8 cellular contexts compared by ENCODE assay signal in the genomic region with DNA sequence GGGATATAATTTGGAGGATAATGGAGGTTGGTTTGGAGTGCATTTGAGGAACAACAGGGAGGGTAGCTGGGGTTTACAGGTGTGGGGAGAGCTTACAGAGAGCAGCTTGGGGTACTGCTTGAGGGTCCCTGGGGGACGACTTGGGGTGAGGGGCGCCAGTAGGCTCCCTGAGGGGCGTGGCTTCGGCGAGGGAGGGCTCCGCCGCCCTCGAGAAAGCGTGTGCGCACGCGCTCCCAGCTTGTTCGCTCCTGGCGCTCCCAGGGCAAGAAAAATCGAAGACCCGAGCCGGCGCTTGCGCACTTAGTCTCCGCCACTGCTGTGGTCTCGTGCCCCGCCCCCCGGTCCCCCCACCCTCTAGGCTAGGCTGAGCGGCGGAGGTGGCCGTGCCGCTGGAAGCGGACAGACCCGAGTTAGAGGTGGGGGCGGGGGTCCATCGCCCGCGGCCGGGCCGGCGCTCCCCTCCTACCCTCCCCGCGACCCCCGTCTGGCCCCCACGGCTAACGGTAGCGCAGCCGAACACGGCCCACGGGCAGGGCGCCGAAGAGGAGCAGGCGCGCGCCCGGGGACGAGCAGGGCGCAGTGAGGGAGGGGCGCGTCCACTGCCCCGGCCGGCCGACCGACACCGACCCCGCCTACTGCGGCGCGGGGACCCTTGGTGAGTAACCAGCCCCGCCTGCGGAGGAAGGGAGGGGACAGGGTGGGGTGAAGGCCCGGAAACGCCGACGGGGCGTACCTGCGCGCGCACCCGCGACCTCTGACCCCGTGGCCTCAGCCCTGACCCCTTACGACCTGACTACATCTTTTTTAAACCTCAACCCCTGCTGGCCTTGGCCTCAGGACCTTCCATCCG. TPM values are rescaled to one million over a fixed set of nuclear protein-coding genes. Genes with fewer than 3 reads are reported as not detected.
A peak's percentile ranks its signal among the peaks of the same experiment; 100 is the strongest.
DNase-seq lines count a peak whose midpoint lies in the region; FAIRE-seq and TF ChIP-seq lines count a peak whose summit lies in the region.

No MANE protein-coding gene starts in this region.

- H3K9me2 ChIP-seq in OCI-LY1 (ENCODE audit: low read depth, low read length) = no peaks in the 10 kb centered on the region

- peak; percentile 30 for TF ChIP-seq POLR2A in transverse colon (IDR thresholded peaks at IDR 0.05)

- WGBS in transverse colon (ENCODE audit: low coverage in 1 of 2), 2 donors = 57% methylated on average over 55 of the region's 79 CpGs; no CpG with 5 or more reads in 1 of the 2 donors

- peak overlapping the region; percentile 98 for H3K4me2 ChIP-seq in OCI-LY1 (ENCODE audit: low read length)
- H3K4me2 ChIP-seq in osteoblast (ENCODE audit: insufficient read depth, low read length) = peak overlapping the region; percentile 55

- H3K9me3 ChIP-seq in OCI-LY1 (ENCODE audit: low read length) (no peaks in the 10 kb centered on the region), osteoblast (ENCODE audit: low read depth, low read length) (no peaks in the 10 kb centered on the region), transverse colon (no peaks in the 10 kb centered on the region)

- no peak overlapping the region for H2AFZ ChIP-seq in OCI-LY1 (ENCODE audit: low read length)
- H2AFZ ChIP-seq in osteoblast (ENCODE audit: low read length) = peak overlapping the region; percentile 41

- no peaks in the 10 kb centered on the region for H3K79me2 ChIP-seq in OCI-LY1 (ENCODE audit: insufficient read depth, low read length)
- no peaks in the 10 kb centered on the region for H3K79me2 ChIP-seq in osteoblast (ENCODE audit: insufficient read depth, low read length)

- in situ Hi-C loops in transverse colon (cut with MboI; ENCODE audit: low pct_ligation_motif_present in 1 of 4, low pct_unique_long_range_greater_than_20kb in 1 of 4, low sequenced_read_pairs in 3 of 4) = no loop called here

- TF ChIP-seq CTCF in HFF-Myc (IDR thresholded peaks at IDR 0.05; ENCODE audit: low read depth, low read length, missing control alignments) (no peak), OCI-LY1 (IDR thresholded peaks at IDR 0.05; ENCODE audit: low read length) (no peak), osteoblast (IDR thresholded peaks at IDR 0.05; ENCODE audit: extremely low read depth, low read depth, low read length) (no peak), transverse colon (IDR thresholded peaks at IDR 0.05) (no peak)

- H3K27ac ChIP-seq in OCI-LY1 (ENCODE audit: low read depth, low read length, poor library complexity, severe bottlenecking) (peak overlapping the region; percentile 61), osteoblast (ENCODE audit: low read depth, low read length) (no peak overlapping the region), transverse colon (peak overlapping the region; percentile 70 to 88 (median 88))

- H3K27me3 ChIP-seq in OCI-LY1 (ENCODE audit: insufficient read depth, low read length) = no peaks in the 10 kb centered on the region
- peaks cover 3% of the 10 kb centered on the region for H3K27me3 ChIP-seq in osteoblast (ENCODE audit: insufficient read depth, low read length)
- H3K27me3 ChIP-seq in transverse colon = no peaks in the 10 kb centered on the region

- H4K20me1 ChIP-seq in OCI-LY1 (ENCODE audit: insufficient read depth, low read length) = no peaks in the 10 kb centered on the region
- H4K20me1 ChIP-seq in osteoblast (ENCODE audit: insufficient read depth, low read length) = no peaks in the 10 kb centered on the region

- no peak for FAIRE-seq in frontal cortex (lab: Jason Lieb, UNC)

- TF ChIP-seq EP300 in transverse colon (IDR thresholded peaks at IDR 0.05; ENCODE audit: low read depth) = no peak

- H3K36me3 ChIP-seq in OCI-LY1 (ENCODE audit: insufficient read depth, low read length) (no peaks in the 10 kb centered on the region), osteoblast (ENCODE audit: insufficient read depth, low read length) (no peaks in the 10 kb centered on the region), transverse colon (no peaks in the 10 kb centered on the region)

- DNase-seq in CMK (ENCODE audit: low read depth) (peak; percentile 73), HFF-Myc (ENCODE audit: extremely low read depth, low read depth) (no peak), frontal cortex (ENCODE audit: low spot score in 2 of 2) (peak; percentile 37 to 63), osteoblast (ENCODE audit: insufficient read length, low spot score, missing footprints) (peak; percentile 92), transverse colon (peak; percentile 69), NOMO-1 (lab: John Stamatoyannopoulos, UW; ENCODE audit: unreplicated experiment in 2 of 2) (no peak)
- DNase-seq in activated effector memory CD4-positive, alpha-beta T cell treated with Interleukin-2 at 50 U/mL for 16 hours = peak; percentile 46

- peak overlapping the region; percentile 93 for H3K9ac ChIP-seq in OCI-LY1 (ENCODE audit: low read length)

- H3K4me1 ChIP-seq in OCI-LY1 (ENCODE audit: insufficient read depth, low read length, severe bottlenecking) (peaks cover 23% of the 10 kb centered on the region), osteoblast (ENCODE audit: insufficient read depth, low read length) (no peaks in the 10 kb centered on the region), transverse colon (no peaks in the 10 kb centered on the region)

- intact Hi-C loops in transverse colon (cut with DNase I; ENCODE audit: low total_unique reads) = no loop called here

- H3F3A ChIP-seq in OCI-LY1 (ENCODE audit: insufficient read depth, low read length) = no peaks in the 10 kb centered on the region

- H3K4me3 ChIP-seq in HFF-Myc (replicated peaks; ENCODE audit: low read depth, low read length) = peak overlapping the region; percentile 44
- H3K4me3 ChIP-seq in OCI-LY1 (ENCODE audit: low read depth, low read length, poor library complexity, severe bottlenecking) = peak overlapping the region; percentile 92
- peak overlapping the region; percentile 71 for H3K4me3 ChIP-seq in osteoblast (ENCODE audit: insufficient read depth, low read length)
- peak overlapping the region; percentile 51 to 72 (median 69) for H3K4me3 ChIP-seq in transverse colon

RNA-seq across cellular contexts. Expression of gene CCDC120, which starts 5.4 kb away (rescaled TPM):
- 1.6 TPM for total RNA-seq in frontal cortex
- total RNA-seq in osteoblast = 1.1 and 1.2 TPM in 2 replicates
- total RNA-seq in transverse colon = 10 to 100 TPM in 2 of 4 donors, 1 to 10 TPM in 2; 4.4 to 19.1 (median 9.9) TPM

RNA-seq across cellular contexts. Expression of gene TFE3, which starts 10.3 kb away (rescaled TPM):
- total RNA-seq in frontal cortex (8.6 TPM), osteoblast (36.2 and 46.7 TPM in 2 replicates), transverse colon (10 to 100 TPM; 31.7 to 45.6 (median 44.7) TPM)

RNA-seq across cellular contexts. Expression of gene PRAF2, which starts 20.4 kb away (rescaled TPM):
- total RNA-seq in frontal cortex = 6.1 TPM
- total RNA-seq in osteoblast = 12.3 and 15.6 TPM in 2 replicates
- total RNA-seq in transverse colon = 10 to 100 TPM in 2 of 4 donors, 1 to 10 TPM in 2; 3.4 to 16.8 (median 9.2) TPM

RNA-seq across cellular contexts. Expression of gene WDR45, which starts 26.2 kb away (rescaled TPM):
- total RNA-seq in frontal cortex = 24.5 TPM
- 86.5 and 97.5 TPM in 2 replicates for total RNA-seq in osteoblast
- total RNA-seq in transverse colon = 100 to 1,000 TPM in 2 of 4 donors, 10 to 100 TPM in 2; 73.5 to 205 (median 117) TPM

RNA-seq across cellular contexts. Expression of gene GRIPAP1, which starts 51.4 kb away (rescaled TPM):
- total RNA-seq in frontal cortex (35.1 TPM), osteoblast (14.4 and 15.6 TPM in 2 replicates), transverse colon (100 to 1,000 TPM in 1 of 4 donors, 10 to 100 TPM in 3; 34.8 to 102 (median 52.9) TPM)

Comparison
In these comparisons a context has a peak if more than half of its experiments do, and no peak if none do; other contexts are left out.
1. DNase-seq: peak in CMK (single experiment), activated effector memory CD4-positive, alpha-beta T cell treated with Interleukin-2 at 50 U/mL for 16 hours (single experiment), frontal cortex (2 of 2), osteoblast (single experiment) and transverse colon (single experiment); none in HFF-Myc (single experiment) and NOMO-1 (0 of 2).
2. Peak in every context shown above with its lines, with median percentiles within 50 percentile points of each other: H3K4me3 ChIP-seq.